Comparison of ENCODE assay signal across 11 cellular contexts in the genomic region with DNA sequence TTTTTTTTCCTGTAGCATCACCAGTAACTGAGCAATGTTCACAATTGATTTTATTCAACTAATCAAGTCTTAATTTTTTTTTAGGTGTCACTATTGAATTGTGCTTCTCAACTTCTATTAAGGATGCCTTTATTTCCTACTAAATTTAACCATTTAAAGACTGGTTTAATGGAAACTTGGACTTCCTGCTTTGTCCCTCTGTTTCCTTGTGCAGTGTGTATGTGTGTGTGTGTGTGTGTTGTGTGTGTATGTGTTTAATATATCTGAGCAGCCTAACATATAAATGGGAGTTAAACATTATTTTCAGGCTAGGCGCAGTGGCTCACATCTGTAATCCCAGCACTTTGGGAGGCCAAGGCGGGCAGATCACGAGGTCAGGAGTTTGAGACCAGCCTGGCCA. TPM values are rescaled to one million over a fixed set of nuclear protein-coding genes. Genes with fewer than 3 reads are reported as not detected.
DNase-seq lines count a peak whose midpoint lies in the region; ATAC-seq and TF ChIP-seq lines count a peak whose summit lies in the region.
"Had no signal": no experiment of that assay in that cellular context is flagged by ENCODE, and none has a peak within 500 bp of the region (broad histone marks: within the 10 kb centered on the region; RNA-seq: fewer than 3 reads in every experiment).

No MANE protein-coding gene starts in this region.

- ATAC-seq in Right ventricle myocardium superior (ENCODE audit: poor library complexity): no peak
- no peak for ATAC-seq in natural killer cell
- no peak for ATAC-seq in HG03280 (IDR thresholded peaks at IDR 0.05; ENCODE audit: unreplicated experiment)

- no peaks in the 10 kb centered on the region for H3K36me3 Mint-ChIP-seq in chondrocyte (ENCODE audit: low read depth)
- H3K36me3 Mint-ChIP-seq in natural killer cell: no peaks in the 10 kb centered on the region

- no peak for TF ChIP-seq POLR2A in Peyer's patch (IDR thresholded peaks at IDR 0.05)

- H3K9me3 Mint-ChIP-seq in chondrocyte (ENCODE audit: low read depth) (no peaks in the 10 kb centered on the region), natural killer cell (no peaks in the 10 kb centered on the region)

- peak overlapping the region; percentile 54 for H3K27ac Mint-ChIP-seq in chondrocyte (ENCODE audit: unreplicated experiment)
- peak overlapping the region; percentile 79 to 91 for H3K27ac Mint-ChIP-seq in natural killer cell

- H3K27ac ChIP-seq in right atrium auricular region: peak overlapping the region; percentile 96 to 100
- peak overlapping the region in 2 of 4 donors; percentile 14 to 99 for H3K27ac ChIP-seq in Peyer's patch
- H3K27ac ChIP-seq: WERI-Rb-1 had no signal

- no peaks in the 10 kb centered on the region for H3K36me3 ChIP-seq in right atrium auricular region
- H3K36me3 ChIP-seq in Peyer's patch: no peaks in the 10 kb centered on the region
- H3K36me3 ChIP-seq: WERI-Rb-1 had no signal

- H3K9me3 ChIP-seq in right atrium auricular region (no peaks in the 10 kb centered on the region), Peyer's patch (no peaks in the 10 kb centered on the region)

- no peak for TF ChIP-seq CTCF in right atrium auricular region (IDR thresholded peaks at IDR 0.05)
- TF ChIP-seq CTCF in chondrocyte (IDR thresholded peaks at IDR 0.05): no peak
- no peak for TF ChIP-seq CTCF in natural killer cell (IDR thresholded peaks at IDR 0.05)
- no peak for TF ChIP-seq CTCF in Peyer's patch (IDR thresholded peaks at IDR 0.05)

- no peaks in the 10 kb centered on the region for H3K27me3 ChIP-seq in right atrium auricular region
- no peaks in the 10 kb centered on the region for H3K27me3 ChIP-seq in Peyer's patch

- intact Hi-C loops in Right ventricle myocardium superior (cut with DNase I) (no loop called here), natural killer cell (cut with micrococcal nuclease) (no loop called here)

- H3K27me3 Mint-ChIP-seq in chondrocyte (ENCODE audit: low read depth): no peaks in the 10 kb centered on the region
- H3K27me3 Mint-ChIP-seq in natural killer cell (ENCODE audit: low read depth in 2 of 2): no peaks in the 10 kb centered on the region

- H3K4me1 Mint-ChIP-seq in chondrocyte (ENCODE audit: low read depth) (peaks cover 29% of the 10 kb centered on the region), natural killer cell (peaks cover 65 to 69% of the 10 kb centered on the region in 2 donors)

- H3K4me3 ChIP-seq in right atrium auricular region: no peak overlapping the region
- H3K4me3 ChIP-seq in Peyer's patch: peak overlapping the region in 1 of 4 donors; percentile 90

- no peak overlapping the region for H3K4me3 Mint-ChIP-seq in chondrocyte (ENCODE audit: unreplicated experiment)
- H3K4me3 Mint-ChIP-seq in natural killer cell: peak overlapping the region; percentile 66

- no peak for DNase-seq in right atrium auricular region (ENCODE audit: low spot score)
- no peak for DNase-seq in Right ventricle myocardium superior
- no peak for DNase-seq in chondrocyte (ENCODE audit: low spot score)
- DNase-seq in natural killer cell: no peak
- no peak for DNase-seq in NCI-H187 treated with DMSO at 0.1 percent for 48 hours (lab: John Stamatoyannopoulos, UW)
- DNase-seq in NCI-H2029 treated with DMSO at 0.1 percent for 48 hours (lab: John Stamatoyannopoulos, UW): no peak
- DNase-seq in Peyer's patch: no peak
- DNase-seq: mesendoderm, NCI-H446 treated with DMSO at 0.1 percent for 48 hours, WERI-Rb-1 had no signal

- H3K4me1 ChIP-seq in right atrium auricular region (peaks cover 0 to 20% of the 10 kb centered on the region in 2 donors), Peyer's patch (peaks cover 0 to 40% (median 0%) of the 10 kb centered on the region in 4 donors)

RNA-seq across cellular contexts. Expression of a gene that starts 1.8 kb away (rescaled TPM):
- total RNA-seq in right atrium auricular region: 100 to 1,000 TPM; 181 to 184 TPM
- total RNA-seq in Right ventricle myocardium superior: 265 TPM
- total RNA-seq in chondrocyte: 74.0 to 98.0 TPM (median 97.3 TPM) in 3 replicates
- 100 to 1,000 TPM; 120 to 135 (median 129) TPM for total RNA-seq in natural killer cell
- 100 to 1,000 TPM; 170 to 462 (median 219) TPM for total RNA-seq in Peyer's patch

RNA-seq across cellular contexts. Expression of a gene that starts 30.1 kb away (rescaled TPM):
- total RNA-seq in right atrium auricular region (10 to 100 TPM; 37.6 to 68.1 TPM), Right ventricle myocardium superior (70.5 TPM), chondrocyte (34.4 to 40.7 TPM (median 35.1 TPM) in 3 replicates), natural killer cell (10 to 100 TPM; 13.1 to 21.7 (median 16.2) TPM), Peyer's patch (10 to 100 TPM; 22.1 to 60.8 (median 29.3) TPM)
